1 cellular context compared by ENCODE assay signal in genomic region chr2:234423884-234424283, GRCh38.
TF ChIP-seq lines count a peak whose summit lies in the region.

No MANE protein-coding gene starts in this region.

TF ChIP-seq in WTC11, 78 proteins besides CTCF, POLR2A, EP300 and RAD21 (continued from another document):
- TF ChIP-seq, protein P1, sequence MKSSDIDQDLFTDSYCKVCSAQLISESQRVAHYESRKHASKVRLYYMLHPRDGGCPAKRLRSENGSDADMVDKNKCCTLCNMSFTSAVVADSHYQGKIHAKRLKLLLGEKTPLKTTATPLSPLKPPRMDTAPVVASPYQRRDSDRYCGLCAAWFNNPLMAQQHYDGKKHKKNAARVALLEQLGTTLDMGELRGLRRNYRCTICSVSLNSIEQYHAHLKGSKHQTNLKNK (CRISPR knock-in tag; IDR thresholded peaks at IDR 0.05), result no peak
- TF ChIP-seq E2F5 (CRISPR knock-in tag; IDR thresholded peaks at IDR 0.05) (no peak), ESRRA (CRISPR knock-in tag; IDR thresholded peaks at IDR 0.05; ENCODE audit: borderline replicate concordance) (no peak), MYBL2 (CRISPR knock-in tag; IDR thresholded peaks at IDR 0.05) (no peak), CREM (CRISPR knock-in tag; IDR thresholded peaks at IDR 0.05) (no peak), EMX1 (CRISPR knock-in tag; IDR thresholded peaks at IDR 0.05) (no peak)
